In the genomic region with DNA sequence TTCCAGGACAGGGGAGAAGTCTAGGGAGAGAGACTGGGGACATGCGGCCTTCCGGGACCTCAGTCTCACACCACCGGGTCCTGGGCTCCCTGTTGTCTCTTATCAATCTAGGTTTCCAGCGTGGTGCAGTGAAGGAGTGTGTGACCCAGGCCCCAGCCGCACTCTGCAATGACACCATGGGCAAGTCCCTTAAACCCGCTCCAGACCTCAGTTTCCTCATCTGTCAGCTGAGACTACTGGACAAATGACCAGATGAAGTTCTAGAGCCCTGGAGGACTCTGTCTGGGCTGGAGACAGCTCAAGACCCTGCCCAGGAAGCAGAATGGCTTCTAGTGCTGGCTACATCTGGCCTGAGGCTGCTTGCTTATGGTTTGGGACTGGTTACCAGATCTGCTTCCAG, we compare ENCODE assay signal across 18 cellular contexts. TPM values are rescaled to one million over a fixed set of nuclear protein-coding genes. Genes with fewer than 3 reads are reported as not detected.
DNase-seq lines count a peak whose midpoint lies in the region; TF ChIP-seq lines count a peak whose summit lies in the region.
"Had no signal": no experiment of that assay in that cellular context is flagged by ENCODE, and none has a peak within 500 bp of the region (broad histone marks: within the 10 kb centered on the region; RNA-seq: fewer than 3 reads in every experiment).

No MANE protein-coding gene starts in this region.

- H3K4me1 ChIP-seq in SJCRH30 (peaks cover 74% of the 10 kb centered on the region), hepatocyte (ENCODE audit: insufficient read depth) (peaks cover 17% of the 10 kb centered on the region)

- no peak overlapping the region for H2AFZ ChIP-seq in hepatocyte
- H2AFZ ChIP-seq: GM23248 had no signal

- no peaks in the 10 kb centered on the region for H3K79me2 ChIP-seq in hepatocyte

- H3K27me3 Mint-ChIP-seq in dendritic cell treated with granulocyte-macrophage colony-stimulating factor and Interleukin-4, amounts not matched to agents 40 ng/mL and 50 ng/mL, for 4 days: peaks cover 45% of the 10 kb centered on the region
- peaks cover 6% of the 10 kb centered on the region for H3K27me3 Mint-ChIP-seq in nephron (ENCODE audit: low read depth)

- no peaks in the 10 kb centered on the region for H3K36me3 ChIP-seq in SJCRH30
- H3K36me3 ChIP-seq in hepatocyte (replicated peaks; ENCODE audit: insufficient read depth, low read depth): no peaks in the 10 kb centered on the region
- H3K36me3 ChIP-seq: BLaER1 had no signal

- no peak overlapping the region for H3K4me3 ChIP-seq in SJCRH30
- no peak overlapping the region for H3K4me3 ChIP-seq in hepatocyte
- H3K4me3 ChIP-seq: BLaER1, GM12878, GM23248 had no signal

- peak overlapping the region; percentile 18; the same call in 1 of the 2 replicates for H3K27ac ChIP-seq in SJCRH30
- no peak overlapping the region for H3K27ac ChIP-seq in hepatocyte
- H3K27ac ChIP-seq: BLaER1, C4-2B, GM23248 had no signal

- H3K4me2 ChIP-seq in hepatocyte: no peak overlapping the region

- no peak for TF ChIP-seq CTCF in hepatocyte (IDR thresholded peaks at IDR 0.05; ENCODE audit: poor library complexity)
- TF ChIP-seq CTCF in nephron (IDR thresholded peaks at IDR 0.05; ENCODE audit: unreplicated experiment in 3 of 3): no peak

- H3K36me3 Mint-ChIP-seq in dendritic cell treated with granulocyte-macrophage colony-stimulating factor and Interleukin-4, amounts not matched to agents 40 ng/mL and 50 ng/mL, for 4 days (ENCODE audit: low read depth): no peaks in the 10 kb centered on the region
- H3K36me3 Mint-ChIP-seq in nephron (ENCODE audit: low read depth): no peaks in the 10 kb centered on the region
- H3K36me3 Mint-ChIP-seq: CD4-positive, CD25-positive, alpha-beta regulatory T cell; CD8-positive, alpha-beta memory T cell had no signal

- no peaks in the 10 kb centered on the region for H3K27me3 ChIP-seq in SJCRH30
- no peaks in the 10 kb centered on the region for H3K27me3 ChIP-seq in hepatocyte
- H3K27me3 ChIP-seq: BLaER1 had no signal

- H3K4me3 Mint-ChIP-seq in dendritic cell treated with granulocyte-macrophage colony-stimulating factor and Interleukin-4, amounts not matched to agents 40 ng/mL and 50 ng/mL, for 4 days: no peak overlapping the region
- no peak overlapping the region for H3K4me3 Mint-ChIP-seq in nephron
- H3K4me3 Mint-ChIP-seq: B cell; CD4-positive, CD25-positive, alpha-beta regulatory T cell; CD8-positive, alpha-beta memory T cell had no signal

- H4K20me1 ChIP-seq in hepatocyte (ENCODE audit: insufficient read depth, poor library complexity, severe bottlenecking): no peaks in the 10 kb centered on the region
- H4K20me1 ChIP-seq: BLaER1 had no signal

- H3K9me3 Mint-ChIP-seq in dendritic cell treated with granulocyte-macrophage colony-stimulating factor and Interleukin-4, amounts not matched to agents 40 ng/mL and 50 ng/mL, for 4 days: no peaks in the 10 kb centered on the region
- H3K9me3 Mint-ChIP-seq in nephron: no peaks in the 10 kb centered on the region
- H3K9me3 Mint-ChIP-seq: CD4-positive, CD25-positive, alpha-beta regulatory T cell; CD8-positive, alpha-beta memory T cell had no signal

- H3K27ac Mint-ChIP-seq in dendritic cell treated with granulocyte-macrophage colony-stimulating factor and Interleukin-4, amounts not matched to agents 40 ng/mL and 50 ng/mL, for 4 days: peak overlapping the region; percentile 41
- peak overlapping the region; percentile 53 to 88 (median 85) for H3K27ac Mint-ChIP-seq in nephron
- H3K27ac Mint-ChIP-seq: B cell; CD4-positive, CD25-positive, alpha-beta regulatory T cell had no signal

- no peaks in the 10 kb centered on the region for H3K9me2 ChIP-seq in hepatocyte (replicated peaks; ENCODE audit: insufficient read depth)

- DNase-seq in SJCRH30: no peak
- peak; percentile 1 for DNase-seq in hepatocyte (ENCODE audit: low spot score)
- DNase-seq in AG08396 (ENCODE audit: low spot score): no peak
- DNase-seq in NCI-H2196 (lab: John Stamatoyannopoulos, UW; ENCODE audit: unreplicated experiment): no peak
- DNase-seq: CD4-positive, CD25-positive, alpha-beta regulatory T cell; CD8-positive, alpha-beta memory T cell; DMS79; EL; GDM1; GM23248; H7; HCEC 1CT had no signal

- WGBS in hepatocyte (ENCODE audit: low lambda C conversion rate, missing lambda C conversion rate): 96% methylated on average over 6 of the region's 6 CpGs

- H3K9me3 ChIP-seq in SJCRH30 (replicated peaks): no peaks in the 10 kb centered on the region
- no peaks in the 10 kb centered on the region for H3K9me3 ChIP-seq in hepatocyte (ENCODE audit: low read depth)
- H3K9me3 ChIP-seq: BLaER1 had no signal

- peaks cover 24% of the 10 kb centered on the region for H3K4me1 Mint-ChIP-seq in dendritic cell treated with granulocyte-macrophage colony-stimulating factor and Interleukin-4, amounts not matched to agents 40 ng/mL and 50 ng/mL, for 4 days (ENCODE audit: low read depth)
- H3K4me1 Mint-ChIP-seq in nephron: peaks cover 81% of the 10 kb centered on the region
- H3K4me1 Mint-ChIP-seq: B cell; CD4-positive, CD25-positive, alpha-beta regulatory T cell; CD8-positive, alpha-beta memory T cell had no signal

- intact Hi-C loops in dendritic cell treated with granulocyte-macrophage colony-stimulating factor and Interleukin-4, amounts not matched to agents 40 ng/mL and 50 ng/mL, for 4 days (cut with micrococcal nuclease): no loop called here

RNA-seq across cellular contexts. Expression of a gene that starts 20.1 kb away (rescaled TPM):
- 0.58 and 0.73 TPM in 2 replicates for total RNA-seq in SJCRH30 (2014; rRNA removed; shearing (Covaris generic))
- total RNA-seq in hepatocyte: 0.27 and 0.44 TPM in 2 replicates
- 1.5 and 1.6 TPM in 2 replicates for polyA plus RNA-seq in hepatocyte
- total RNA-seq: CD4-positive, CD25-positive, alpha-beta regulatory T cell had no signal

RNA-seq across cellular contexts. Expression of a gene that starts 46.8 kb away (rescaled TPM):
- total RNA-seq in SJCRH30 (2014; rRNA removed; shearing (Covaris generic)): 53.1 and 53.7 TPM in 2 replicates
- total RNA-seq in hepatocyte: 18.3 and 20.1 TPM in 2 replicates
- polyA plus RNA-seq in hepatocyte: 14.5 and 20.6 TPM in 2 replicates
